Comparison of ENCODE assay signal across 7 cellular contexts in the genomic region with DNA sequence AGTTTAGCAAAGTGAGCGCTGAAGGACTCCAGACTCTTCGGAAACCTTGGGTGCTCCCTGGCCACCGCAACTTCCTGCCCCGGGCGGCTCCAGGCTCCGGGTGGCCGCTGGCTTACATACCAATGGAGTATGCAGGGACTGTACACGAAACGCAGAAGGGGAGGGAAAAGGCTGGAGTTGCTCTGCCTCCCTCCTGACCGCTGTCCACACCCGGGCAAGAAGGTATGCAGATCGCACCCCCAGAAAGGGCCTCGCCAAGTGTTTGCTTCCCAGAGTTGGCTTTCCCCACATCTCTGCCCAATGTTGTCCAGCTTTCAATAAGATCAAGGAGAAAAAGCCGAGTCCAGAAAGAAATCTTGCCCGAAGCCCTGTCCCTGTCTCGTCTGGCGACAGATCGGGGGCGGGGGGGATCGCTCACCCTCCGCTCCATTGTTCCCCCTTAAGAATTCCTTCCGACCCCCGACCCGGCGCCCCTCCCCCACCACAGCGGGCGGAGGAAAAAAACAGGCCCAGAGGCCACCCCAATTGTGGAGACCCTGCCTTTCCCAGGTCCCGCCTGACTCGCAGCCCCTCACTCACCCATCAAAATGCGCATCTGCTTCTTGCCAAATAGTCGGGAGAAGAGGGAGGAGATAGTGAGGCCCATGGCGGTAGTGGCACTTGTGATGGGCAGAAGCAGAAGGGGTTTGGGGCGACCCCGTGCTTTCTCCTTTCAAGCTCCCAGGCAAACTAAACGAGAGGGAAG. TPM values are rescaled to one million over a fixed set of nuclear protein-coding genes. Genes with fewer than 3 reads are reported as not detected.
DNase-seq lines count a peak whose midpoint lies in the region; ATAC-seq lines count a peak whose summit lies in the region.

No MANE protein-coding gene starts in this region.

- H3K27me3 Mint-ChIP-seq in activated naive CD4-positive, alpha-beta T cell treated with anti-CD3 and anti-CD28 coated beads, Interleukin-2, amount 50 U/mL, for 24 hours: no peaks in the 10 kb centered on the region

- peak overlapping the region; percentile 93 for H3K4me3 Mint-ChIP-seq in activated naive CD4-positive, alpha-beta T cell treated with anti-CD3 and anti-CD28 coated beads, Interleukin-2, amount 50 U/mL, for 24 hours

- peak overlapping the region; percentile 99 for H3K27ac Mint-ChIP-seq in activated naive CD4-positive, alpha-beta T cell treated with anti-CD3 and anti-CD28 coated beads, Interleukin-2, amount 50 U/mL, for 24 hours

- peak; percentile 76 for DNase-seq in SK-MEL-5 (ENCODE audit: low read depth, low spot score)
- DNase-seq in globus pallidus (ENCODE audit: low spot score): peak; percentile 62
- DNase-seq in nucleus accumbens (lab: John Stamatoyannopoulos, UW): peak in 51 of 56 donors; percentile 3 to 75 (median 42)
- peak; percentile 41 for DNase-seq in superior temporal gyrus (ENCODE audit: extremely low spot score)

- peak; percentile 16 for ATAC-seq in GM18511 (IDR thresholded peaks at IDR 0.05; ENCODE audit: unreplicated experiment)
- peak; percentile 5 for ATAC-seq in HG03354 (IDR thresholded peaks at IDR 0.05; ENCODE audit: poor library complexity, severe bottlenecking, unreplicated experiment)

- peaks cover 43% of the 10 kb centered on the region for H3K4me1 Mint-ChIP-seq in activated naive CD4-positive, alpha-beta T cell treated with anti-CD3 and anti-CD28 coated beads, Interleukin-2, amount 50 U/mL, for 24 hours

- H3K36me3 Mint-ChIP-seq in activated naive CD4-positive, alpha-beta T cell treated with anti-CD3 and anti-CD28 coated beads, Interleukin-2, amount 50 U/mL, for 24 hours: peaks cover 11% of the 10 kb centered on the region

- H3K9me3 Mint-ChIP-seq in activated naive CD4-positive, alpha-beta T cell treated with anti-CD3 and anti-CD28 coated beads, Interleukin-2, amount 50 U/mL, for 24 hours: no peaks in the 10 kb centered on the region

- in situ Hi-C loops in SK-MEL-5 (cut with HindIII; ENCODE audit: low pct_unique_long_range_greater_than_20kb, low sequenced_read_pairs): no loop called here

RNA-seq across cellular contexts. Expression of gene ARF4, which starts 0.5 kb away (rescaled TPM):
- 230 and 240 TPM in 2 replicates for total RNA-seq in SK-MEL-5 (2014; rRNA removed; shearing (Covaris generic))
- polyA plus RNA-seq in SK-MEL-5 (2015; cell fraction: cytosol; rRNA removed): 218 and 244 TPM in 2 replicates
- polyA plus RNA-seq in SK-MEL-5 (2015; cell fraction: nucleus; rRNA removed): 83.5 and 107 TPM in 2 replicates

RNA-seq across cellular contexts. Expression of gene PDE12, which starts 40.6 kb away (rescaled TPM):
- 16.9 and 17.6 TPM in 2 replicates for total RNA-seq in SK-MEL-5 (2014; rRNA removed; shearing (Covaris generic))
- 25.6 and 31.5 TPM in 2 replicates for polyA plus RNA-seq in SK-MEL-5 (2015; cell fraction: cytosol; rRNA removed)
- polyA plus RNA-seq in SK-MEL-5 (2015; cell fraction: nucleus; rRNA removed): 10.7 and 12.6 TPM in 2 replicates

RNA-seq across cellular contexts. Expression of gene DNAH12, which starts 52.5 kb away (rescaled TPM):
- not detected in 2 replicates for total RNA-seq in SK-MEL-5 (2014; rRNA removed; shearing (Covaris generic))
- 0.04 TPM in 1 of 2 replicates, not detected in the other for polyA plus RNA-seq in SK-MEL-5 (2015; cell fraction: cytosol; rRNA removed)
- polyA plus RNA-seq in SK-MEL-5 (2015; cell fraction: nucleus; rRNA removed): 0.93 TPM in 1 of 2 replicates, not detected in the other

Comparison
In these comparisons a context has a peak if more than half of its experiments do, and no peak if none do; other contexts are left out.
1. Peak in every context shown above with its lines: DNase-seq and ATAC-seq.